Comparison of ENCODE assay signal across 6 cellular contexts in the genomic region with DNA sequence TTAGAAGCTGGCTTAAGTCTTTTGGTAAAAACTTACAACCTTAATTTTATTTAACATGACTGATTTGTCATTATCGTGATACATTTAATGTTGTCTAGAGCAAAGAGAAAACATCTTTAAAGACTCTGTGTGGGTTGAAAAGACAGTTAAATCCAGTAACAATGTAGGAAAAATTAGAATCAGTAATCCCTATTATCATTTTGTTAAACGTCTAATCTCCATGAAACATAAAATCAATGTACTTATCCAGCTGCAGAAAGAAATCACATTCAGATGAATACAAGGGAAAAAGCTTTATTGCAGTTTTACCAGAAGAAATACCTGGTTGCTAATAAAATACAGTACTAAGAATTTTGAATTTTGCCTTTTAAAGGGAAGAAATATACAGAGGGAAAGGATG.
"Had no signal": no experiment of that assay in that cellular context is flagged by ENCODE, and none has a peak within 500 bp of the region (broad histone marks: within the 10 kb centered on the region; RNA-seq: fewer than 3 reads in every experiment).

No MANE protein-coding gene starts in this region.

- DNase-seq: IMR-90, KBM-7, KG1 had no signal

- ATAC-seq: HepG2, K562 had no signal

- FAIRE-seq: HepG2, HTR-8/SVneo, K562 had no signal
